20 cellular contexts compared by ENCODE assay signal in genomic region chr10:133059571-133059970, GRCh38. TPM values are rescaled to one million over a fixed set of nuclear protein-coding genes. Genes with fewer than 3 reads are reported as not detected.
DNase-seq lines count a peak whose midpoint lies in the region; ATAC-seq and TF ChIP-seq lines count a peak whose summit lies in the region.
"Had no signal": no experiment of that assay in that cellular context is flagged by ENCODE, and none has a peak within 500 bp of the region (broad histone marks: within the 10 kb centered on the region; RNA-seq: fewer than 3 reads in every experiment).

No MANE protein-coding gene starts in this region.

- no CpG with 5 or more reads among the region's 9 CpGs for WGBS in H9 (ENCODE audit: extremely low coverage, insufficient read length, low lambda C conversion rate)

- H3K4me2 ChIP-seq in H9 (ENCODE audit: insufficient read depth, insufficient read length, low read length): no peak overlapping the region
- H3K4me2 ChIP-seq: GM23338 had no signal

- no peak overlapping the region for H3K18ac ChIP-seq in H9 (ENCODE audit: insufficient read length, low read depth, low read length)

- H4K5ac ChIP-seq in H9 (ENCODE audit: insufficient read length, low read depth, low read length): no peak overlapping the region

- H4K20me1 ChIP-seq in H9 (ENCODE audit: control insufficient read depth, insufficient read depth, insufficient read length): no peaks in the 10 kb centered on the region

- H2BK5ac ChIP-seq in H9 (ENCODE audit: insufficient read length, low read length): no peak overlapping the region

- DNase-seq in Right ventricle myocardium inferior (ENCODE audit: missing footprints) (peak; percentile 44), left cardiac atrium (no peak), H9 (no peak), NCI-H524 treated with DMSO at 0.1 percent for 48 hours (lab: John Stamatoyannopoulos, UW) (no peak)
- no peak for DNase-seq in central memory CD8-positive, alpha-beta T cell (ENCODE audit: low spot score in 2 of 2)
- no peak for DNase-seq in stimulated activated effector memory CD8-positive, alpha-beta T cell treated with anti-CD3 and anti-CD28 coated beads, Interleukin-12 subunit alpha, Interleukin-12 subunit beta, amount 100 ng/mL, for 72 hours (ENCODE audit: low spot score in 2 of 2)
- DNase-seq in activated CD8-positive, alpha-beta memory T cell treated with anti-CD3 and anti-CD28 coated beads, Interleukin-2, amount 10 ng/mL, durations not matched to agents 7 days and 5 days: no peak
- DNase-seq: Caco-2; CD4-positive, CD25-positive, alpha-beta regulatory T cell; CD8-positive, alpha-beta T cell; DMS153; DND-41; HFFc6 had no signal

- no peak overlapping the region for H3T11ph ChIP-seq in H9 (ENCODE audit: low read length)

- no peak overlapping the region for H3K56ac ChIP-seq in H9 (ENCODE audit: insufficient read length, low read depth, low read length)

- no peak overlapping the region for H2AK5ac ChIP-seq in H9 (ENCODE audit: insufficient read length, low read length)

- H3K23ac ChIP-seq in H9 (ENCODE audit: insufficient read length, low read depth, low read length): no peak overlapping the region

- no peak overlapping the region for H2BK12ac ChIP-seq in H9 (ENCODE audit: insufficient read length, low read depth, low read length)

- H2BK120ac ChIP-seq in H9 (ENCODE audit: low read depth, low read length, poor library complexity, severe bottlenecking): no peak overlapping the region

- H4K8ac ChIP-seq in H9 (replicated peaks; ENCODE audit: insufficient read length, low read depth, low read length): no peak overlapping the region

- H3K23me2 ChIP-seq in H9 (ENCODE audit: insufficient read length, low read depth, low read length, poor library complexity, severe bottlenecking): no peaks in the 10 kb centered on the region

- no peaks in the 10 kb centered on the region; a peak in 1 of 7 replicates for H3K36me3 Mint-ChIP-seq in H9 (ENCODE audit: insufficient read depth in 1 of 3, low read depth in 3 of 3)
- H3K36me3 Mint-ChIP-seq in central memory CD8-positive, alpha-beta T cell (ENCODE audit: insufficient read depth): peaks cover 2% of the 10 kb centered on the region
- H3K36me3 Mint-ChIP-seq in stimulated activated effector memory CD8-positive, alpha-beta T cell treated with anti-CD3 and anti-CD28 coated beads, Interleukin-12 subunit alpha, Interleukin-12 subunit beta, amount 100 ng/mL, for 72 hours: peaks cover 19% of the 10 kb centered on the region
- H3K36me3 Mint-ChIP-seq in activated CD8-positive, alpha-beta memory T cell treated with anti-CD3 and anti-CD28 coated beads, Interleukin-2, amount 10 ng/mL, durations not matched to agents 7 days and 5 days: no peaks in the 10 kb centered on the region
- H3K36me3 Mint-ChIP-seq: CD4-positive, CD25-positive, alpha-beta regulatory T cell; CD8-positive, alpha-beta T cell had no signal

- H3K27me3 Mint-ChIP-seq in H9 (ENCODE audit: low read depth): peaks cover 3% of the 10 kb centered on the region
- H3K27me3 Mint-ChIP-seq in central memory CD8-positive, alpha-beta T cell: no peaks in the 10 kb centered on the region
- no peaks in the 10 kb centered on the region for H3K27me3 Mint-ChIP-seq in activated CD8-positive, alpha-beta memory T cell treated with anti-CD3 and anti-CD28 coated beads, Interleukin-2, amount 10 ng/mL, durations not matched to agents 7 days and 5 days
- H3K27me3 Mint-ChIP-seq: CD4-positive, CD25-positive, alpha-beta regulatory T cell had no signal

- H2BK20ac ChIP-seq in H9 (ENCODE audit: low read depth, low read length, poor library complexity, severe bottlenecking): no peak overlapping the region

- H3K79me2 ChIP-seq in H9 (ENCODE audit: insufficient read depth, low read length): no peaks in the 10 kb centered on the region

- H2AFZ ChIP-seq in H9 (ENCODE audit: low read length): no peak overlapping the region
- H2AFZ ChIP-seq: GM23338 had no signal

- no peak overlapping the region for H3K14ac ChIP-seq in H9 (ENCODE audit: insufficient read depth, low read length)

- no peaks in the 10 kb centered on the region for H3K27me3 ChIP-seq in H9 (ENCODE audit: insufficient read depth, low read length)
- H3K27me3 ChIP-seq: BLaER1 had no signal

- no peak overlapping the region for H3K4ac ChIP-seq in H9 (ENCODE audit: low read depth, low read length)

- H3K4me1 ChIP-seq in H9 (ENCODE audit: insufficient read depth, low read length): no peaks in the 10 kb centered on the region
- H3K4me1 ChIP-seq: Caco-2, HAP-1 had no signal

- H4K91ac ChIP-seq in H9 (ENCODE audit: insufficient read length, low read depth, low read length): no peak overlapping the region

- H3K4me1 Mint-ChIP-seq in H9: peaks cover 0 to 7% of the 10 kb centered on the region in 2 experiments; a peak in 1 of 4 replicates
- peaks cover 12% of the 10 kb centered on the region for H3K4me1 Mint-ChIP-seq in central memory CD8-positive, alpha-beta T cell
- H3K4me1 Mint-ChIP-seq in stimulated activated effector memory CD8-positive, alpha-beta T cell treated with anti-CD3 and anti-CD28 coated beads, Interleukin-12 subunit alpha, Interleukin-12 subunit beta, amount 100 ng/mL, for 72 hours: peaks cover 14% of the 10 kb centered on the region
- H3K4me1 Mint-ChIP-seq in activated CD8-positive, alpha-beta memory T cell treated with anti-CD3 and anti-CD28 coated beads, Interleukin-2, amount 10 ng/mL, durations not matched to agents 7 days and 5 days: peaks cover 16% of the 10 kb centered on the region
- H3K4me1 Mint-ChIP-seq: B cell, GM23338 had no signal

- H3K27ac ChIP-seq in H9 (ENCODE audit: insufficient read length, low read depth, low read length): no peak overlapping the region
- H3K27ac ChIP-seq: 22Rv1, BLaER1, C4-2B had no signal

- no peak overlapping the region for H3K9ac ChIP-seq in H9 (ENCODE audit: extremely low read depth, insufficient read length, low read length)
- H3K9ac ChIP-seq: BLaER1 had no signal

- no peaks in the 10 kb centered on the region for H3K9me3 Mint-ChIP-seq in H9
- no peaks in the 10 kb centered on the region for H3K9me3 Mint-ChIP-seq in central memory CD8-positive, alpha-beta T cell
- H3K9me3 Mint-ChIP-seq in stimulated activated effector memory CD8-positive, alpha-beta T cell treated with anti-CD3 and anti-CD28 coated beads, Interleukin-12 subunit alpha, Interleukin-12 subunit beta, amount 100 ng/mL, for 72 hours: no peaks in the 10 kb centered on the region
- H3K9me3 Mint-ChIP-seq in activated CD8-positive, alpha-beta memory T cell treated with anti-CD3 and anti-CD28 coated beads, Interleukin-2, amount 10 ng/mL, durations not matched to agents 7 days and 5 days (ENCODE audit: low read depth): no peaks in the 10 kb centered on the region
- H3K9me3 Mint-ChIP-seq: CD8-positive, alpha-beta T cell; GM23338 had no signal

- no peak for TF ChIP-seq CTCF in H9 (conservative IDR thresholded peaks at IDR 0.05)

- no peak for ATAC-seq in Right ventricle myocardium inferior
- no peak for ATAC-seq in left cardiac atrium
- ATAC-seq in central memory CD8-positive, alpha-beta T cell (replicated peaks; ENCODE audit: extremely low read depth, poor library complexity, severe bottlenecking): no peak
- ATAC-seq in stimulated activated effector memory CD8-positive, alpha-beta T cell treated with anti-CD3 and anti-CD28 coated beads, Interleukin-12 subunit alpha, Interleukin-12 subunit beta, amount 100 ng/mL, for 72 hours: no peak
- no peak for ATAC-seq in activated CD8-positive, alpha-beta memory T cell treated with anti-CD3 and anti-CD28 coated beads, Interleukin-2, amount 10 ng/mL, durations not matched to agents 7 days and 5 days
- ATAC-seq: CD8-positive, alpha-beta T cell; GM23338 had no signal

- CTCF ChIA-PET in activated CD8-positive, alpha-beta memory T cell treated with anti-CD3 and anti-CD28 coated beads, Interleukin-2, amount 10 ng/mL, durations not matched to agents 7 days and 5 days (lab: Charles Lee): no interaction called here

- H3K27ac Mint-ChIP-seq in H9: no peak overlapping the region
- peak overlapping the region; percentile 67 for H3K27ac Mint-ChIP-seq in central memory CD8-positive, alpha-beta T cell (ENCODE audit: low read depth)
- H3K27ac Mint-ChIP-seq in stimulated activated effector memory CD8-positive, alpha-beta T cell treated with anti-CD3 and anti-CD28 coated beads, Interleukin-12 subunit alpha, Interleukin-12 subunit beta, amount 100 ng/mL, for 72 hours: no peak overlapping the region
- no peak overlapping the region for H3K27ac Mint-ChIP-seq in activated CD8-positive, alpha-beta memory T cell treated with anti-CD3 and anti-CD28 coated beads, Interleukin-2, amount 10 ng/mL, durations not matched to agents 7 days and 5 days
- H3K27ac Mint-ChIP-seq: B cell; CD4-positive, CD25-positive, alpha-beta regulatory T cell; CD8-positive, alpha-beta T cell; GM23338; HFFc6 had no signal

- no peaks in the 10 kb centered on the region for H3K9me3 ChIP-seq in H9 (ENCODE audit: control insufficient read depth, low read depth, low read length)
- H3K9me3 ChIP-seq: BLaER1, HAP-1 had no signal

- peak overlapping the region; percentile 93; the same call in 1 of the 2 replicates for H2BK15ac ChIP-seq in H9 (ENCODE audit: low read depth, low read length)

- no peak overlapping the region for H3K4me3 Mint-ChIP-seq in H9
- no peak overlapping the region for H3K4me3 Mint-ChIP-seq in central memory CD8-positive, alpha-beta T cell
- H3K4me3 Mint-ChIP-seq in stimulated activated effector memory CD8-positive, alpha-beta T cell treated with anti-CD3 and anti-CD28 coated beads, Interleukin-12 subunit alpha, Interleukin-12 subunit beta, amount 100 ng/mL, for 72 hours: peak overlapping the region; percentile 16
- H3K4me3 Mint-ChIP-seq in activated CD8-positive, alpha-beta memory T cell treated with anti-CD3 and anti-CD28 coated beads, Interleukin-2, amount 10 ng/mL, durations not matched to agents 7 days and 5 days: no peak overlapping the region
- H3K4me3 Mint-ChIP-seq: B cell; CD4-positive, CD25-positive, alpha-beta regulatory T cell; CD8-positive, alpha-beta T cell; GM23338; HFFc6 had no signal

- intact Hi-C loops in Right ventricle myocardium inferior (cut with DNase I): no loop called here
- intact Hi-C loops in left cardiac atrium (cut with DNase I): no loop called here

- no peaks in the 10 kb centered on the region for H3K79me1 ChIP-seq in H9 (ENCODE audit: insufficient read depth, low read depth, low read length, poor library complexity, severe bottlenecking)

RNA-seq across cellular contexts. Expression of gene ADGRA1, which starts 28.2 kb away (rescaled TPM):
- total RNA-seq in Right ventricle myocardium inferior (not detected), left cardiac atrium (under 1 TPM in 1 of 2 donors, not detected in 1; 0.10 TPM), H9 (2021) (0.11 and 0.13 TPM in 2 replicates)
- total RNA-seq in activated CD8-positive, alpha-beta memory T cell treated with anti-CD3 and anti-CD28 coated beads, Interleukin-2, amount 10 ng/mL, durations not matched to agents 7 days and 5 days: not detected
- total RNA-seq: B cell; Caco-2; CD4-positive, CD25-positive, alpha-beta regulatory T cell; CD8-positive, alpha-beta T cell; H4; HFFc6 had no signal
